ENCODE assay signal across 16 cellular contexts in the genomic region with DNA sequence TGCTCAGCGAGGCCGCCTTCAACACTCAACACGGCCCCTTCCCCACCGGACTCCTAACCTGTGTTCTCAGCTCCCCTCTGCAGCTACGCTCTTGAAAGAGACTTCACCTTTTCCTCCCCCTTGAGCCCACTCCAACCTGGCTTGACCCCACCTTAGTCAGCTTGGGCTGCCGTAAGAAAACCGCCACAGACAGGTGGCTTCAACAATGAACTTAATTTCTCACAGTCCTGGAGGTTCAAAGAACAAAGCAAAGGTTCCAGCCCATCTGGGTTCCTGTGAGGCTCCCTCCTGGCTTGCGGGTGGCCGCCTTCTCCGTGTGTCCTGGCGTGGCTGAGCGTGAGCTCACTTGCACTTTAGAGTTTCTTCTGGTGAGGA.
DNase-seq lines count a peak whose midpoint lies in the region; FAIRE-seq and TF ChIP-seq lines count a peak whose summit lies in the region.
"Had no signal": no experiment of that assay in that cellular context is flagged by ENCODE, and none has a peak within 500 bp of the region (broad histone marks: within the 10 kb centered on the region; RNA-seq: fewer than 3 reads in every experiment).

No MANE protein-coding gene starts in this region.

- peaks cover 9% of the 10 kb centered on the region for H3K4me1 Mint-ChIP-seq in brain
- H3K4me1 Mint-ChIP-seq in neural progenitor cell = peaks cover 26% of the 10 kb centered on the region
- H3K4me1 Mint-ChIP-seq: B cell; CD4-positive, alpha-beta memory T cell had no signal

- H3K4me3 ChIP-seq in BLaER1 = no peak overlapping the region
- H3K4me3 ChIP-seq in BLaER1 treated with 17β-estradiol and CSF1 and Interleukin-3, amounts not matched to agents 10 nM and 100 nM = 0 out of 20 replicates have a peak overlapping the region, but pooled peaks of 2 of the 10 experiments have one; percentile 41 to 57
- no peak overlapping the region for H3K4me3 ChIP-seq in neural progenitor cell
- no peak overlapping the region for H3K4me3 ChIP-seq in mammary epithelial cell (replicated peaks in 1 of 3; ENCODE audit: insufficient read depth in 1 of 3, low read depth in 2 of 3, low read length in 3 of 3)
- no peak overlapping the region for H3K4me3 ChIP-seq in GM23248
- H3K4me3 ChIP-seq: SJCRH30 had no signal

- H3K4me2 ChIP-seq in BLaER1 (peak overlapping the region; percentile 92), neural progenitor cell (no peak overlapping the region), mammary epithelial cell (ENCODE audit: insufficient read depth, low read depth, low read length) (no peak overlapping the region), GM23248 (ENCODE audit: unreplicated experiment) (no peak overlapping the region)
- peak overlapping the region; percentile 76 to 98 (median 92) for H3K4me2 ChIP-seq in BLaER1 treated with 17β-estradiol and CSF1 and Interleukin-3, amounts not matched to agents 10 nM and 100 nM

- DNase-seq in neural progenitor cell (ENCODE audit: low spot score) (no peak), D721Med (ENCODE audit: insufficient read length, low spot score) (no peak), mammary epithelial cell (no peak), GM23248 (no peak)
- DNase-seq: CD4-positive, alpha-beta memory T cell; DMS79; NCI-H1436; NCI-H2081 treated with DMSO at 0.1 percent for 48 hours; RPMI8226; SJCRH30 had no signal

- in situ Hi-C loops in mammary epithelial cell (cut with MboI; ENCODE audit: low sequenced_read_pairs in 2 of 2) = no loop called here
- in situ Hi-C loops in GM23248 (cut with MboI) = no loop called here

- CTCF ChIA-PET in mammary epithelial cell (lab: Charles Lee; ENCODE audit: low non-redundant PET) = no interaction called here

- FAIRE-seq in D721Med (lab: Jason Lieb, UNC) = no peak
- FAIRE-seq: HTR-8/SVneo had no signal

- peak overlapping the region in 4 of 5 experiments; percentile 44 to 95 (median 70) for H3K27ac Mint-ChIP-seq in brain
- H3K27ac Mint-ChIP-seq in neural progenitor cell = peak overlapping the region; percentile 87
- H3K27ac Mint-ChIP-seq: B cell had no signal

- dilution Hi-C loops in mammary epithelial cell (cut with HindIII; ENCODE audit: low sequenced_read_pairs) = no loop called here

- H3F3A ChIP-seq in neural progenitor cell (ENCODE audit: low read depth) (no peaks in the 10 kb centered on the region), GM23248 (ENCODE audit: insufficient read depth) (no peaks in the 10 kb centered on the region)

- no TSS peak for BruUV-seq in mammary epithelial cell (replicated peaks; lab: Mats Ljungman, UMichigan)

- H3K9ac ChIP-seq in BLaER1 = peak overlapping the region; percentile 67; the same call in 1 of the 2 replicates
- peak overlapping the region in 7 of 11 experiments; percentile 5 to 69 (median 63); a peak in 6 of 22 replicates for H3K9ac ChIP-seq in BLaER1 treated with 17β-estradiol and CSF1 and Interleukin-3, amounts not matched to agents 10 nM and 100 nM
- no peak overlapping the region for H3K9ac ChIP-seq in neural progenitor cell
- no peak overlapping the region for H3K9ac ChIP-seq in mammary epithelial cell (ENCODE audit: insufficient read depth, low read length)
- no peak overlapping the region for H3K9ac ChIP-seq in GM23248

- H3K9me3 Mint-ChIP-seq in brain (no peaks in the 10 kb centered on the region), neural progenitor cell (no peaks in the 10 kb centered on the region)
- H3K9me3 Mint-ChIP-seq: CD4-positive, alpha-beta memory T cell had no signal

- WGBS in mammary epithelial cell (ENCODE audit: low coverage, missing lambda C conversion rate) = 95% methylated on average over 11 of the region's 12 CpGs
- 85 to 87% methylated on average over 10 to 12 of the region's 12 CpGs for WGBS in GM23248 (ENCODE audit: low coverage in 1 of 2, low lambda C conversion rate in 2 of 2, missing lambda C conversion rate in 2 of 2), 2 experiments

- H3K4me1 ChIP-seq in BLaER1 (peaks cover 66% of the 10 kb centered on the region), neural progenitor cell (no peaks in the 10 kb centered on the region), mammary epithelial cell (ENCODE audit: insufficient read depth, low read length) (peaks cover 20% of the 10 kb centered on the region), GM23248 (ENCODE audit: insufficient read depth) (no peaks in the 10 kb centered on the region)
- peaks cover 50 to 67% (median 54%) of the 10 kb centered on the region in 10 experiments for H3K4me1 ChIP-seq in BLaER1 treated with 17β-estradiol and CSF1 and Interleukin-3, amounts not matched to agents 10 nM and 100 nM

- no peaks in the 10 kb centered on the region for H3K9me2 ChIP-seq in GM23248 (ENCODE audit: insufficient read depth)

- H3K27me3 ChIP-seq in BLaER1 = no peaks in the 10 kb centered on the region
- H3K27me3 ChIP-seq in BLaER1 treated with 17β-estradiol and CSF1 and Interleukin-3, amounts not matched to agents 10 nM and 100 nM = no peaks in the 10 kb centered on the region
- no peaks in the 10 kb centered on the region for H3K27me3 ChIP-seq in neural progenitor cell
- H3K27me3 ChIP-seq in mammary epithelial cell (ENCODE audit: insufficient read depth, low read length) = no peaks in the 10 kb centered on the region
- no peaks in the 10 kb centered on the region for H3K27me3 ChIP-seq in GM23248 (replicated peaks; ENCODE audit: insufficient read depth)
- H3K27me3 ChIP-seq: SJCRH30 had no signal

- H3K4me3 Mint-ChIP-seq in brain (no peak overlapping the region), neural progenitor cell (peak overlapping the region; percentile 64)
- H3K4me3 Mint-ChIP-seq: B cell; CD4-positive, alpha-beta memory T cell had no signal

- H3K9me3 ChIP-seq in BLaER1 = no peaks in the 10 kb centered on the region
- no peaks in the 10 kb centered on the region for H3K9me3 ChIP-seq in BLaER1 treated with 17β-estradiol and CSF1 and Interleukin-3, amounts not matched to agents 10 nM and 100 nM (replicated peaks in 1 of 11)
- H3K9me3 ChIP-seq in neural progenitor cell (ENCODE audit: low read depth) = no peaks in the 10 kb centered on the region
- no peaks in the 10 kb centered on the region for H3K9me3 ChIP-seq in mammary epithelial cell (replicated peaks; ENCODE audit: insufficient read depth, low read length)
- no peaks in the 10 kb centered on the region for H3K9me3 ChIP-seq in GM23248 (ENCODE audit: low read depth)
- H3K9me3 ChIP-seq: SJCRH30 had no signal

- H2AFZ ChIP-seq in neural progenitor cell (replicated peaks) (no peak overlapping the region), mammary epithelial cell (ENCODE audit: low read depth, low read length) (no peak overlapping the region), GM23248 (no peak overlapping the region)

- H3K36me3 Mint-ChIP-seq in brain = peaks cover 33% of the 10 kb centered on the region
- H3K36me3 Mint-ChIP-seq in neural progenitor cell = peaks cover 7% of the 10 kb centered on the region
- H3K36me3 Mint-ChIP-seq: CD4-positive, alpha-beta memory T cell had no signal

- H4K20me1 ChIP-seq in BLaER1 = no peaks in the 10 kb centered on the region
- H4K20me1 ChIP-seq in BLaER1 treated with 17β-estradiol and CSF1 and Interleukin-3, amounts not matched to agents 10 nM and 100 nM = no peaks in the 10 kb centered on the region
- H4K20me1 ChIP-seq in neural progenitor cell (ENCODE audit: low read depth) = no peaks in the 10 kb centered on the region
- H4K20me1 ChIP-seq in mammary epithelial cell (ENCODE audit: insufficient read depth, low read length) = no peaks in the 10 kb centered on the region
- no peaks in the 10 kb centered on the region for H4K20me1 ChIP-seq in GM23248 (ENCODE audit: insufficient read depth)

- H3K36me3 ChIP-seq in BLaER1 (peaks cover 14% of the 10 kb centered on the region), neural progenitor cell (no peaks in the 10 kb centered on the region), mammary epithelial cell (ENCODE audit: insufficient read depth, low read length) (no peaks in the 10 kb centered on the region), GM23248 (ENCODE audit: low read depth) (no peaks in the 10 kb centered on the region)
- peaks cover 0 to 16% (median 0%) of the 10 kb centered on the region in 11 experiments; a peak in 8 of 22 replicates for H3K36me3 ChIP-seq in BLaER1 treated with 17β-estradiol and CSF1 and Interleukin-3, amounts not matched to agents 10 nM and 100 nM
- H3K36me3 ChIP-seq: SJCRH30 had no signal

- TF ChIP-seq CTCF in brain (conservative IDR thresholded peaks at IDR 0.05) = no peak
- TF ChIP-seq CTCF in neural progenitor cell (IDR thresholded peaks at IDR 0.05) = no peak
- no peak for TF ChIP-seq CTCF in D721Med (IDR thresholded peaks at IDR 0.05; ENCODE audit: insufficient read depth, missing control alignments)
- TF ChIP-seq CTCF in mammary epithelial cell (conservative IDR thresholded peaks at IDR 0.05 in 1 of 2, IDR thresholded peaks at IDR 0.05 in 1 of 2; ENCODE audit: extremely low read depth in 1 of 2, insufficient read depth in 1 of 2, low read depth in 1 of 2, low read length in 2 of 2) = no peak

- H3K27me3 Mint-ChIP-seq in brain (peaks cover 3% of the 10 kb centered on the region), neural progenitor cell (ENCODE audit: insufficient read depth, low read depth) (peaks cover 6% of the 10 kb centered on the region)
- H3K27me3 Mint-ChIP-seq: B cell; CD4-positive, alpha-beta memory T cell had no signal

- intact Hi-C loops in mammary epithelial cell (cut with micrococcal nuclease) = no loop called here

- H3K79me2 ChIP-seq in neural progenitor cell (ENCODE audit: low read depth) = no peaks in the 10 kb centered on the region
- no peaks in the 10 kb centered on the region for H3K79me2 ChIP-seq in mammary epithelial cell (ENCODE audit: insufficient read depth, low read length)
- no peaks in the 10 kb centered on the region for H3K79me2 ChIP-seq in GM23248 (ENCODE audit: insufficient read depth)

- H3K27ac ChIP-seq in BLaER1 (peak overlapping the region; percentile 81), neural progenitor cell (no peak overlapping the region), mammary epithelial cell (ENCODE audit: insufficient read depth, low read depth, low read length) (no peak overlapping the region), GM23248 (no peak overlapping the region)
- H3K27ac ChIP-seq in BLaER1 treated with 17β-estradiol and CSF1 and Interleukin-3, amounts not matched to agents 10 nM and 100 nM = peak overlapping the region in 10 of 11 experiments; percentile 47 to 80 (median 74); a peak in 17 of 22 replicates
- H3K27ac ChIP-seq: HL-60, SJCRH30 had no signal

Comparison
In these comparisons a context has a peak if more than half of its experiments do, and no peak if none do; other contexts are left out.
1. H3K27ac ChIP-seq: peak in BLaER1 (single experiment) and BLaER1 treated with 17β-estradiol and CSF1 and Interleukin-3, amounts not matched to agents 10 nM and 100 nM (10 of 11); none in neural progenitor cell (single experiment), mammary epithelial cell (single experiment) and GM23248 (single experiment).
2. H3K4me2 ChIP-seq: peak in BLaER1 (single experiment) and BLaER1 treated with 17β-estradiol and CSF1 and Interleukin-3, amounts not matched to agents 10 nM and 100 nM (11 of 11); none in neural progenitor cell (single experiment), mammary epithelial cell (single experiment) and GM23248 (single experiment).
3. H3K9ac ChIP-seq: peak in BLaER1 (single experiment) and BLaER1 treated with 17β-estradiol and CSF1 and Interleukin-3, amounts not matched to agents 10 nM and 100 nM (7 of 11); none in neural progenitor cell (single experiment), mammary epithelial cell (single experiment) and GM23248 (single experiment).